ENCODE assay signal across 8 cellular contexts in the genomic region with DNA sequence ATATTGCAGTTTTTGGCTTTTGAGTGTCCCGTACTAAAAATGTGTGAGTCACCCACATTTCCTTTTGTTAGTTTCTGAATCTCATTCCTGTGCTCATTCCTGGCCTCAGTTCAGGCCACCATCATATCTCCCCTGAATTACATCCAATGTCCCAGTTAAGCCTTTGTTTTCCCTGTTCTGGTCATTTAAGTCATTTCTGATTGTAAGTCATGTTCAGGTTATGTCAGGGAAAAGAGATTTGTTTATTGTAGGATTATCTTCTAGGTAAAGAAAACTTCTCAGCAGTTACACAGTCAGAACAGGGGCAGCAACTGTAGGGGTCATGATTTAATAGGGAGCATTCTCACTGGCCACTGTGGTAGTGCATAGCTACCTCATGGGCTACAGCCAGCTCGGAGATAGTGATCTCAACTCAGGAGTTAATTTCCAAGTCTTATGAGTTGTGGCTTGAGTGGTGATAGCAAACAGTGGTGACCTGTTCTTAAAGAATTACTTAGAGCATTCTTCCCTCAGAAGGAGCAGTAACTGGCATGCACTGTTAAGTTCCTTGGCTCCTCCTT. TPM values are rescaled to one million over a fixed set of nuclear protein-coding genes. Genes with fewer than 3 reads are reported as not detected.
DNase-seq lines count a peak whose midpoint lies in the region; ATAC-seq and TF ChIP-seq lines count a peak whose summit lies in the region.

No MANE protein-coding gene starts in this region.

- no peak overlapping the region for H2AFZ ChIP-seq in GM23338

- H3K9me3 ChIP-seq in T-helper 17 cell (ENCODE audit: control insufficient read depth, low read length, poor library complexity, severe bottlenecking) = no peaks in the 10 kb centered on the region
- no peaks in the 10 kb centered on the region for H3K9me3 ChIP-seq in stomach
- no peaks in the 10 kb centered on the region for H3K9me3 ChIP-seq in effector memory CD4-positive, alpha-beta T cell (ENCODE audit: control insufficient read depth, low read length)

- H3K4me3 ChIP-seq in GM23338 = no peak overlapping the region
- H3K4me3 ChIP-seq in stomach = no peak overlapping the region
- no peak overlapping the region for H3K4me3 ChIP-seq in effector memory CD4-positive, alpha-beta T cell (ENCODE audit: insufficient read depth, low read depth, low read length, poor library complexity, severe bottlenecking)

- no peak for TF ChIP-seq EP300 in stomach (IDR thresholded peaks at IDR 0.05)

- WGBS in stomach, 5 donors = 17 to 26% (median 22%) methylated on average over 2 of the region's 2 CpGs

- H3K4me1 ChIP-seq in GM23338 (ENCODE audit: insufficient read depth) = no peaks in the 10 kb centered on the region; the same call in 1 of the 2 replicates
- H3K4me1 ChIP-seq in stomach = peaks cover 7 to 59% (median 36%) of the 10 kb centered on the region in 4 donors
- H3K4me1 ChIP-seq in effector memory CD4-positive, alpha-beta T cell (ENCODE audit: control insufficient read depth, insufficient read depth, low read length, poor library complexity, severe bottlenecking) = peaks cover 6% of the 10 kb centered on the region

- H3K9me2 ChIP-seq in GM23338 (ENCODE audit: insufficient read depth) = no peaks in the 10 kb centered on the region

- H3K27ac Mint-ChIP-seq in GM23338 (no peak overlapping the region), T-helper 17 cell (peak overlapping the region; percentile 59)

- no peak for TF ChIP-seq CTCF in GM23338 (conservative IDR thresholded peaks at IDR 0.05; ENCODE audit: low read depth in 2 of 2)
- no peak for TF ChIP-seq CTCF in stomach (IDR thresholded peaks at IDR 0.05)

- H3K27me3 ChIP-seq in GM23338 (ENCODE audit: insufficient read depth) (no peaks in the 10 kb centered on the region), stomach (no peaks in the 10 kb centered on the region)
- no peaks in the 10 kb centered on the region for H3K27me3 ChIP-seq in effector memory CD4-positive, alpha-beta T cell (replicated peaks; ENCODE audit: control insufficient read depth, insufficient read depth, low read length, poor library complexity, severe bottlenecking)

- H3K9me3 Mint-ChIP-seq in GM23338 = no peaks in the 10 kb centered on the region

- H3K36me3 Mint-ChIP-seq in GM23338 (ENCODE audit: low read depth) = peaks cover 58% of the 10 kb centered on the region
- peaks cover 27% of the 10 kb centered on the region for H3K36me3 Mint-ChIP-seq in T-helper 17 cell (ENCODE audit: low read depth)

- no peak for TF ChIP-seq POLR2A in stomach (IDR thresholded peaks at IDR 0.05)

- H3K4me2 ChIP-seq in GM23338 = no peak overlapping the region

- ATAC-seq in GM23338 (no peak), T-helper 17 cell (no peak), GM18520 (IDR thresholded peaks at IDR 0.05; ENCODE audit: unreplicated experiment) (no peak)

- no peak for DNase-seq in GM23338 (ENCODE audit: low spot score)
- no peak for DNase-seq in T-helper 17 cell
- DNase-seq in fibroblast of the conjunctiva (ENCODE audit: low read depth) = peak; percentile 61
- no peak for DNase-seq in stomach
- no peak for DNase-seq in middle frontal gyrus (ENCODE audit: extremely low spot score, low spot score)
- no peak for DNase-seq in effector memory CD4-positive, alpha-beta T cell
- DNase-seq in foreskin melanocyte = no peak

- peaks cover 22% of the 10 kb centered on the region for H4K20me1 ChIP-seq in GM23338 (replicated peaks; ENCODE audit: insufficient read depth)

- H3K36me3 ChIP-seq in GM23338 (ENCODE audit: insufficient read depth) = peaks cover 46% of the 10 kb centered on the region
- peaks cover 34 to 68% (median 61%) of the 10 kb centered on the region in 4 donors for H3K36me3 ChIP-seq in stomach
- H3K36me3 ChIP-seq in effector memory CD4-positive, alpha-beta T cell (ENCODE audit: control insufficient read depth, insufficient read depth, low read length) = peaks cover 56% of the 10 kb centered on the region

- H3K4me3 Mint-ChIP-seq in GM23338 = no peak overlapping the region
- no peak overlapping the region for H3K4me3 Mint-ChIP-seq in T-helper 17 cell

- H3K27me3 Mint-ChIP-seq in GM23338 (ENCODE audit: insufficient read depth, low read depth, poor library complexity) (no peaks in the 10 kb centered on the region), T-helper 17 cell (no peaks in the 10 kb centered on the region)

- no peaks in the 10 kb centered on the region for H3F3A ChIP-seq in GM23338 (replicated peaks; ENCODE audit: low read depth)

- peaks cover 68% of the 10 kb centered on the region for H3K79me2 ChIP-seq in GM23338 (replicated peaks; ENCODE audit: insufficient read depth)

- H3K4me1 Mint-ChIP-seq in GM23338 (no peaks in the 10 kb centered on the region), T-helper 17 cell (peaks cover 37% of the 10 kb centered on the region)

- H3K27ac ChIP-seq in GM23338 (ENCODE audit: low read depth) (0 out of 2 replicates have a peak overlapping the region, but pooled peaks have one; percentile 39), stomach (peak overlapping the region in 4 of 5 donors; percentile 18 to 56 (median 47))
- no peak overlapping the region for H3K27ac ChIP-seq in effector memory CD4-positive, alpha-beta T cell (ENCODE audit: insufficient read depth, low read length, poor library complexity, severe bottlenecking)

- intact Hi-C loops in stomach (cut with DNase I; ENCODE audit: low total_unique reads) = no loop called here

TF ChIP-seq in GM23338, 12 proteins besides CTCF, POLR2A, EP300 and RAD21 (continues in another document):
- TF ChIP-seq ZNF462 (CRISPR knock-in tag; IDR thresholded peaks at IDR 0.05) (no peak), EZH2 (IDR thresholded peaks at IDR 0.05; ENCODE audit: low read depth, unreplicated experiment) (no peak), NANOG (IDR thresholded peaks at IDR 0.05; ENCODE audit: borderline replicate concordance) (no peak), POLR2AphosphoS5 (IDR thresholded peaks at IDR 0.05; ENCODE audit: low read depth) (no peak)

RNA-seq across cellular contexts. Expression of gene DDX47, which starts 6.7 kb away (rescaled TPM):
- 90.8 and 98.0 TPM in 2 replicates for total RNA-seq in GM23338 (2014; rRNA removed; shearing (Covaris generic))
- polyA plus RNA-seq in GM23338 (2016; fragmentation: Nextera tagmentation; extraction: Ambion mirVana) (41.6 and 54.0 TPM in 2 replicates), stomach (10 to 100 TPM; 31.0 to 37.9 (median 32.6) TPM)
- total RNA-seq in T-helper 17 cell (100 to 1,000 TPM; 135 to 141 TPM), stomach (100 to 1,000 TPM in 1 of 5 donors, 10 to 100 TPM in 3, 1 to 10 TPM in 1; 9.6 to 108 (median 21.4) TPM)

RNA-seq across cellular contexts. Expression of gene APOLD1, which starts 34.4 kb away (rescaled TPM):
- total RNA-seq in GM23338 (2014; rRNA removed; shearing (Covaris generic)) = 0.43 and 0.94 TPM in 2 replicates
- polyA plus RNA-seq in GM23338 (2016; fragmentation: Nextera tagmentation; extraction: Ambion mirVana) = 1.8 TPM in 2 replicates
- total RNA-seq in T-helper 17 cell = 1 to 10 TPM; 3.1 to 5.1 TPM
- total RNA-seq in stomach = 100 to 1,000 TPM in 1 of 5 donors, 10 to 100 TPM in 2, 1 to 10 TPM in 1, under 1 TPM in 1; 0.29 to 119 (median 21.0) TPM
- 1 to 10 TPM; 1.9 to 5.4 (median 4.4) TPM for polyA plus RNA-seq in stomach
